ENCODE assay signal across 1 cellular context in genomic region chr10:97762816-97763215, GRCh38.
TF ChIP-seq lines count a peak whose summit lies in the region.

No MANE protein-coding gene starts in this region.

TF ChIP-seq in WTC11, 78 proteins besides CTCF, POLR2A, EP300 and RAD21 (continued from another document):
- TF ChIP-seq ESRRA (CRISPR knock-in tag; IDR thresholded peaks at IDR 0.05; ENCODE audit: borderline replicate concordance) (no peak), ZNF532 (CRISPR knock-in tag; IDR thresholded peaks at IDR 0.05; ENCODE audit: borderline replicate concordance) (no peak), ATF2 (CRISPR knock-in tag; IDR thresholded peaks at IDR 0.05; ENCODE audit: borderline replicate concordance, low read depth) (no peak), ZNF219 (CRISPR knock-in tag; IDR thresholded peaks at IDR 0.05; ENCODE audit: borderline replicate concordance) (no peak), ATF6 (CRISPR knock-in tag; IDR thresholded peaks at IDR 0.05) (no peak), E2F4 (CRISPR knock-in tag; IDR thresholded peaks at IDR 0.05; ENCODE audit: borderline replicate concordance, low read depth) (no peak), USF1 (CRISPR knock-in tag; IDR thresholded peaks at IDR 0.05) (no peak), CREB1 (CRISPR knock-in tag; IDR thresholded peaks at IDR 0.05) (no peak), IRF2 (CRISPR knock-in tag; IDR thresholded peaks at IDR 0.05; ENCODE audit: borderline replicate concordance, low read depth) (no peak), TCF7 (CRISPR knock-in tag; IDR thresholded peaks at IDR 0.05; ENCODE audit: low read depth) (no peak), NR2C2 (CRISPR knock-in tag; IDR thresholded peaks at IDR 0.05) (no peak), NFATC4 (CRISPR knock-in tag; IDR thresholded peaks at IDR 0.05) (no peak), TP53 (CRISPR knock-in tag; IDR thresholded peaks at IDR 0.05) (no peak), GRHL2 (CRISPR knock-in tag; IDR thresholded peaks at IDR 0.05; ENCODE audit: insufficient replicate concordance, severe bottlenecking) (no peak), PRRX2 (CRISPR knock-in tag; IDR thresholded peaks at IDR 0.05) (no peak), RORB (CRISPR knock-in tag; IDR thresholded peaks at IDR 0.05) (no peak)
- TF ChIP-seq, protein P1, sequence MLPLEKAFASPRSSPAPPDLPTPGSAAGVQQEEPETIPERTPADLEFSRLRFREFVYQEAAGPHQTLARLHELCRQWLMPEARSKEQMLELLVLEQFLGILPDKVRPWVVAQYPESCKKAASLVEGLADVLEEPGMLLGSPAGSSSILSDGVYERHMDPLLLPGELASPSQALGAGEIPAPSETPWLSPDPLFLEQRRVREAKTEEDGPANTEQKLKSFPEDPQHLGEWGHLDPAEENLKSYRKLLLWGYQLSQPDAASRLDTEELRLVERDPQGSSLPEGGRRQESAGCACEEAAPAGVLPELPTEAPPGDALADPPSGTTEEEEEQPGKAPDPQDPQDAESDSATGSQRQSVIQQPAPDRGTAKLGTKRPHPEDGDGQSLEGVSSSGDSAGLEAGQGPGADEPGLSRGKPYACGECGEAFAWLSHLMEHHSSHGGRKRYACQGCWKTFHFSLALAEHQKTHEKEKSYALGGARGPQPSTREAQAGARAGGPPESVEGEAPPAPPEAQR (CRISPR knock-in tag; IDR thresholded peaks at IDR 0.05) = no peak
TF ChIP-seq in WTC11: peak in this region for 0.
